In genomic region chr16:49986351-49987124, GRCh38 we compare ENCODE assay signal across 12 cellular contexts. TPM values are rescaled to one million over a fixed set of nuclear protein-coding genes. Genes with fewer than 3 reads are reported as not detected.
A peak's percentile ranks its signal among the peaks of the same experiment; 100 is the strongest.
DNase-seq lines count a peak whose midpoint lies in the region; ATAC-seq and TF ChIP-seq lines count a peak whose summit lies in the region.
"Had no signal": no experiment of that assay in that cellular context is flagged by ENCODE, and none has a peak within 500 bp of the region (broad histone marks: within the 10 kb centered on the region; RNA-seq: fewer than 3 reads in every experiment).

No MANE protein-coding gene starts in this region.

- H3K27me3 ChIP-seq in left ventricle myocardium inferior (ENCODE audit: low read depth) = peaks cover 13% of the 10 kb centered on the region
- no peaks in the 10 kb centered on the region for H3K27me3 ChIP-seq in aorta (ENCODE audit: control insufficient read depth in 1 of 2, insufficient read depth in 2 of 2, low read length in 1 of 2)
- H3K27me3 ChIP-seq: BLaER1 had no signal

- peak; percentile 50 for ATAC-seq in aorta (ENCODE audit: low FRiP score)
- no peak for ATAC-seq in activated CD8-positive, alpha-beta memory T cell treated with anti-CD3 and anti-CD28 coated beads, Interleukin-2, amount 10 ng/mL, durations not matched to agents 7 days and 5 days
- ATAC-seq: effector memory CD8-positive, alpha-beta T cell had no signal

- H3K9me3 ChIP-seq in left ventricle myocardium inferior (replicated peaks) (no peaks in the 10 kb centered on the region), aorta (ENCODE audit: control insufficient read depth, low read length) (no peaks in the 10 kb centered on the region)
- H3K9me3 ChIP-seq: BLaER1 had no signal

- H3K9me3 Mint-ChIP-seq in activated T-cell treated with anti-CD3 and anti-CD28 coated beads, Interleukin-2, amount 50 U/mL, for 24 hours = no peaks in the 10 kb centered on the region
- no peaks in the 10 kb centered on the region for H3K9me3 Mint-ChIP-seq in activated CD8-positive, alpha-beta memory T cell treated with anti-CD3 and anti-CD28 coated beads, Interleukin-2, amount 10 ng/mL, durations not matched to agents 7 days and 5 days (ENCODE audit: low read depth)
- H3K9me3 Mint-ChIP-seq: activated B cell treated with CpG ODN at 0.5 μM for 24 hours; effector memory CD8-positive, alpha-beta T cell had no signal

- H3K4me3 Mint-ChIP-seq in activated T-cell treated with anti-CD3 and anti-CD28 coated beads, Interleukin-2, amount 50 U/mL, for 24 hours = no peak overlapping the region
- no peak overlapping the region for H3K4me3 Mint-ChIP-seq in activated CD8-positive, alpha-beta memory T cell treated with anti-CD3 and anti-CD28 coated beads, Interleukin-2, amount 10 ng/mL, durations not matched to agents 7 days and 5 days
- H3K4me3 Mint-ChIP-seq: activated B cell treated with CpG ODN at 0.5 μM for 24 hours; effector memory CD8-positive, alpha-beta T cell had no signal

- H3K27me3 Mint-ChIP-seq in activated T-cell treated with anti-CD3 and anti-CD28 coated beads, Interleukin-2, amount 50 U/mL, for 24 hours = peaks cover 3% of the 10 kb centered on the region
- peaks cover 3% of the 10 kb centered on the region for H3K27me3 Mint-ChIP-seq in activated CD8-positive, alpha-beta memory T cell treated with anti-CD3 and anti-CD28 coated beads, Interleukin-2, amount 10 ng/mL, durations not matched to agents 7 days and 5 days
- H3K27me3 Mint-ChIP-seq: effector memory CD8-positive, alpha-beta T cell had no signal

- no peaks in the 10 kb centered on the region for H3K4me1 ChIP-seq in left ventricle myocardium inferior
- no peaks in the 10 kb centered on the region for H3K4me1 ChIP-seq in aorta (ENCODE audit: control insufficient read depth in 1 of 2, insufficient read depth in 2 of 2, low read length in 2 of 2)
- H3K4me1 ChIP-seq: BLaER1 had no signal

- WGBS in aorta, 2 donors = 13 to 19% methylated on average over 17 of the region's 17 CpGs

- TF ChIP-seq CTCF in left ventricle myocardium inferior (IDR thresholded peaks at IDR 0.05; ENCODE audit: borderline replicate concordance) = no peak
- TF ChIP-seq CTCF in fibroblast of pulmonary artery (IDR thresholded peaks at IDR 0.05; ENCODE audit: low read length, missing control alignments) = no peak

- H3K27ac Mint-ChIP-seq in activated T-cell treated with anti-CD3 and anti-CD28 coated beads, Interleukin-2, amount 50 U/mL, for 24 hours = no peak overlapping the region
- no peak overlapping the region for H3K27ac Mint-ChIP-seq in activated CD8-positive, alpha-beta memory T cell treated with anti-CD3 and anti-CD28 coated beads, Interleukin-2, amount 10 ng/mL, durations not matched to agents 7 days and 5 days
- H3K27ac Mint-ChIP-seq: activated B cell treated with CpG ODN at 0.5 μM for 24 hours; effector memory CD8-positive, alpha-beta T cell had no signal

- DNase-seq in left ventricle myocardium inferior = no peak
- no peak for DNase-seq in cardiac septum (ENCODE audit: low spot score)
- peak; percentile 47 to 68 for DNase-seq in SHP77 (lab: John Stamatoyannopoulos, UW)
- peak; percentile 39 for DNase-seq in fibroblast of pulmonary artery (ENCODE audit: low read depth)
- peak in 1 of 2 donors; percentile 63 for DNase-seq in aorta
- no peak for DNase-seq in posterior vena cava (ENCODE audit: low spot score)
- DNase-seq in activated T-cell treated with anti-CD3 and anti-CD28 coated beads, Interleukin-2, amount 50 U/mL, for 24 hours = no peak
- no peak for DNase-seq in activated CD8-positive, alpha-beta memory T cell treated with anti-CD3 and anti-CD28 coated beads, Interleukin-2, amount 10 ng/mL, durations not matched to agents 7 days and 5 days
- DNase-seq: activated B cell treated with CpG ODN at 0.5 μM for 24 hours; activated effector memory CD4-positive, alpha-beta T cell treated with Interleukin-2 at 50 U/mL for 16 hours; effector memory CD8-positive, alpha-beta T cell had no signal

- peaks cover 13% of the 10 kb centered on the region for H3K4me1 Mint-ChIP-seq in activated T-cell treated with anti-CD3 and anti-CD28 coated beads, Interleukin-2, amount 50 U/mL, for 24 hours (ENCODE audit: low read depth)
- peaks cover 28% of the 10 kb centered on the region for H3K4me1 Mint-ChIP-seq in activated CD8-positive, alpha-beta memory T cell treated with anti-CD3 and anti-CD28 coated beads, Interleukin-2, amount 10 ng/mL, durations not matched to agents 7 days and 5 days
- H3K4me1 Mint-ChIP-seq: activated B cell treated with CpG ODN at 0.5 μM for 24 hours had no signal

- CTCF ChIA-PET in activated CD8-positive, alpha-beta memory T cell treated with anti-CD3 and anti-CD28 coated beads, Interleukin-2, amount 10 ng/mL, durations not matched to agents 7 days and 5 days (lab: Charles Lee) = interaction anchor here (0.7 kb wide), 1 partner anchor 39 kb away, joined by 3 read pairs; the partner anchor contains the start of gene CNEP1R1

- H3K27ac ChIP-seq in left ventricle myocardium inferior (replicated peaks) (no peak overlapping the region), aorta (ENCODE audit: low read depth in 1 of 2, low read length in 2 of 2) (peak overlapping the region in 1 of 2 donors; percentile 64)
- H3K27ac ChIP-seq: BLaER1 had no signal

- H3K36me3 ChIP-seq in left ventricle myocardium inferior = no peaks in the 10 kb centered on the region
- no peaks in the 10 kb centered on the region for H3K36me3 ChIP-seq in aorta (ENCODE audit: control insufficient read depth in 1 of 2, insufficient read depth in 2 of 2, low read length in 1 of 2)
- H3K36me3 ChIP-seq: BLaER1 had no signal

- intact Hi-C loops in left ventricle myocardium inferior (cut with micrococcal nuclease) = no loop called here
- intact Hi-C loops in cardiac septum (cut with DNase I) = no loop called here
- intact Hi-C loops in aorta (cut with DNase I) = no loop called here
- intact Hi-C loops in posterior vena cava (cut with DNase I) = no loop called here

- H3K4me3 ChIP-seq in left ventricle myocardium inferior (peak overlapping the region; percentile 15), fibroblast of pulmonary artery (replicated peaks; ENCODE audit: low read depth, low read length) (no peak overlapping the region), aorta (ENCODE audit: low read length in 2 of 2) (peak overlapping the region; percentile 51 to 96)
- H3K4me3 ChIP-seq: BLaER1 had no signal

- H3K36me3 Mint-ChIP-seq in activated T-cell treated with anti-CD3 and anti-CD28 coated beads, Interleukin-2, amount 50 U/mL, for 24 hours (ENCODE audit: low read depth) = no peaks in the 10 kb centered on the region
- no peaks in the 10 kb centered on the region for H3K36me3 Mint-ChIP-seq in activated CD8-positive, alpha-beta memory T cell treated with anti-CD3 and anti-CD28 coated beads, Interleukin-2, amount 10 ng/mL, durations not matched to agents 7 days and 5 days

RNA-seq across cellular contexts. Expression of gene CNEP1R1, which starts 38.5 kb away (rescaled TPM):
- total RNA-seq in left ventricle myocardium inferior = 18.9 TPM
- total RNA-seq in cardiac septum = 17.9 TPM
- total RNA-seq in aorta = 10 to 100 TPM; 25.0 to 25.3 TPM
- 10 to 100 TPM; 11.5 to 15.5 TPM for polyA plus RNA-seq in aorta
- total RNA-seq in posterior vena cava = 10 to 100 TPM; 18.6 to 22.2 TPM
- total RNA-seq in activated CD8-positive, alpha-beta memory T cell treated with anti-CD3 and anti-CD28 coated beads, Interleukin-2, amount 10 ng/mL, durations not matched to agents 7 days and 5 days = 10 to 100 TPM; 27.7 to 28.4 TPM

Comparison
In these comparisons a context has a peak if more than half of its experiments do, and no peak if none do; other contexts are left out.
1. DNase-seq: peak in SHP77 (2 of 2) and fibroblast of pulmonary artery (single experiment); none in left ventricle myocardium inferior (single experiment), cardiac septum (single experiment), posterior vena cava (single experiment), activated T-cell treated with anti-CD3 and anti-CD28 coated beads, Interleukin-2, amount 50 U/mL, for 24 hours (single experiment) and activated CD8-positive, alpha-beta memory T cell treated with anti-CD3 and anti-CD28 coated beads, Interleukin-2, amount 10 ng/mL, durations not matched to agents 7 days and 5 days (single experiment).